In genomic region chr10:86520871-86521619, GRCh38 we compare ENCODE assay signal across 8 cellular contexts. TPM values are rescaled to one million over a fixed set of nuclear protein-coding genes. Genes with fewer than 3 reads are reported as not detected.
DNase-seq lines count a peak whose midpoint lies in the region; TF ChIP-seq lines count a peak whose summit lies in the region.

No MANE protein-coding gene starts in this region.

- peak overlapping the region; percentile 96 to 98 for H3K27ac ChIP-seq in testis

- TF ChIP-seq CTCF in HFF-Myc (IDR thresholded peaks at IDR 0.05; ENCODE audit: low read depth, low read length, missing control alignments) (no peak), testis (IDR thresholded peaks at IDR 0.05) (no peak)

- peaks cover 11% of the 10 kb centered on the region for H3K4me1 ChIP-seq in testis

- WGBS in testis, 2 donors = 0 to 1% methylated on average over 28 to 60 of the region's 64 CpGs

- DNase-seq in NCI-H2081 (lab: John Stamatoyannopoulos, UW) (peak; percentile 7 to 37), NCI-H2081 treated with DMSO at 0.1 percent for 48 hours (lab: John Stamatoyannopoulos, UW) (no peak), HFF-Myc (ENCODE audit: extremely low read depth, low read depth) (no peak), MV-4-11 (lab: John Stamatoyannopoulos, UW) (peak; percentile 38), activated T-cell treated with anti-CD3 and anti-CD28 coated beads for 4 hours (peak; percentile 17), erythroblast (lab: John Stamatoyannopoulos, UW) (peak; percentile 61 to 78), myocyte (ENCODE audit: low read depth) (peak; percentile 63), testis (peak; percentile 74)

- no peaks in the 10 kb centered on the region for H3K9me3 ChIP-seq in testis

- TF ChIP-seq POLR2A in erythroblast (IDR thresholded peaks at IDR 0.05; ENCODE audit: low read length) (no peak), testis (IDR thresholded peaks at IDR 0.05) (no peak)

- intact Hi-C loops in testis (cut with DNase I; ENCODE audit: low total_unique reads) = no loop called here

- H3K4me3 ChIP-seq in HFF-Myc (replicated peaks; ENCODE audit: low read depth, low read length) (peak overlapping the region; percentile 71), testis (peak overlapping the region; percentile 90 to 100)

- H3K36me3 ChIP-seq in testis (ENCODE audit: low read depth, missing control alignments) = no peaks in the 10 kb centered on the region

- no peaks in the 10 kb centered on the region for H3K27me3 ChIP-seq in testis

RNA-seq across cellular contexts. Expression of gene WAPL, which starts 0.5 kb away (rescaled TPM):
- 34.9 and 36.1 TPM in 2 replicates for total RNA-seq in myocyte
- polyA plus RNA-seq in myocyte (2012) = 15.7 TPM
- 10 to 100 TPM; 80.8 to 89.8 TPM for total RNA-seq in testis
- 65.7 TPM for polyA plus RNA-seq in testis (ENCODE audit: insufficient read depth, low read depth, low replicate concordance)

Comparison
In these comparisons a context has a peak if more than half of its experiments do, and no peak if none do; other contexts are left out.
1. DNase-seq: peak in NCI-H2081 (2 of 2), MV-4-11 (single experiment), activated T-cell treated with anti-CD3 and anti-CD28 coated beads for 4 hours (single experiment), erythroblast (2 of 2), myocyte (single experiment) and testis (single experiment); none in NCI-H2081 treated with DMSO at 0.1 percent for 48 hours (single experiment) and HFF-Myc (single experiment).